8 cellular contexts compared by ENCODE assay signal in genomic region chr12:111161898-111162297, GRCh38.
"Had no signal": no experiment of that assay in that cellular context is flagged by ENCODE, and none has a peak within 500 bp of the region (broad histone marks: within the 10 kb centered on the region; RNA-seq: fewer than 3 reads in every experiment).

No MANE protein-coding gene starts in this region.

- DNase-seq: GDM1, GF-D8 had no signal

- FAIRE-seq: G401.6, GM12878, GM12891, GM12892, GM18507, GM19239 had no signal

- ATAC-seq: GM12878 had no signal

- H3K4me3 ChIP-seq: GM12878 had no signal
